1 cellular context compared by ENCODE assay signal in the genomic region with DNA sequence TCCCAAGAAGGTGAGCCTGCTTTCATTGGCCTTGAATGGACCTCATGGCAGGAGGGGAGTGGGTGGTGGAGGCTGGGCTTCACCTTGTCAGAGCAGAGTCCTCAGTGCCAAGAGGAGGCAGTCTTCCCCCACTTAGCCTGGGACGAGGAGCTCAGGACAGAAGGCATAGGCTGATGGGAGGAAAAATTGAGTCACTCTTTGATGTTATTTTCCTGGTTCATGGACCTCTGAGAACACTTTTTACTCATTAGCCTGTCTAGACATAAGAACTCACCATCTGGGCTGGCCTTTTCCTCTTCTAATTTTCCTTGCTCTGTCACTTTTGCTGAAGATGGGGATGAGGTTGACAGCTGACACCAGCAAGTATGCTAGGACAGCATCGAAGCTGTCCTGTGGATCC.
TF ChIP-seq lines count a peak whose summit lies in the region.

No MANE protein-coding gene starts in this region.

TF ChIP-seq in GM12878, 131 proteins besides CTCF, POLR2A, EP300 and RAD21 (continued from another document):
- TF ChIP-seq, protein P1, sequence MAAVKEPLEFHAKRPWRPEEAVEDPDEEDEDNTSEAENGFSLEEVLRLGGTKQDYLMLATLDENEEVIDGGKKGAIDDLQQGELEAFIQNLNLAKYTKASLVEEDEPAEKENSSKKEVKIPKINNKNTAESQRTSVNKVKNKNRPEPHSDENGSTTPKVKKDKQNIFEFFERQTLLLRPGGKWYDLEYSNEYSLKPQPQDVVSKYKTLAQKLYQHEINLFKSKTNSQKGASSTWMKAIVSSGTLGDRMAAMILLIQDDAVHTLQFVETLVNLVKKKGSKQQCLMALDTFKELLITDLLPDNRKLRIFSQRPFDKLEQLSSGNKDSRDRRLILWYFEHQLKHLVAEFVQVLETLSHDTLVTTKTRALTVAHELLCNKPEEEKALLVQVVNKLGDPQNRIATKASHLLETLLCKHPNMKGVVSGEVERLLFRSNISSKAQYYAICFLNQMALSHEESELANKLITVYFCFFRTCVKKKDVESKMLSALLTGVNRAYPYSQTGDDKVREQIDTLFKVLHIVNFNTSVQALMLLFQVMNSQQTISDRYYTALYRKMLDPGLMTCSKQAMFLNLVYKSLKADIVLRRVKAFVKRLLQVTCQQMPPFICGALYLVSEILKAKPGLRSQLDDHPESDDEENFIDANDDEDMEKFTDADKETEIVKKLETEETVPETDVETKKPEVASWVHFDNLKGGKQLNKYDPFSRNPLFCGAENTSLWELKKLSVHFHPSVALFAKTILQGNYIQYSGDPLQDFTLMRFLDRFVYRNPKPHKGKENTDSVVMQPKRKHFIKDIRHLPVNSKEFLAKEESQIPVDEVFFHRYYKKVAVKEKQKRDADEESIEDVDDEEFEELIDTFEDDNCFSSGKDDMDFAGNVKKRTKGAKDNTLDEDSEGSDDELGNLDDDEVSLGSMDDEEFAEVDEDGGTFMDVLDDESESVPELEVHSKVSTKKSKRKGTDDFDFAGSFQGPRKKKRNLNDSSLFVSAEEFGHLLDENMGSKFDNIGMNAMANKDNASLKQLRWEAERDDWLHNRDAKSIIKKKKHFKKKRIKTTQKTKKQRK (IDR thresholded peaks at IDR 0.05; ENCODE audit: low read depth, low read length), result no peak
- TF ChIP-seq MTA3 (IDR thresholded peaks at IDR 0.05; ENCODE audit: borderline replicate concordance, low read length) (no peak), RB1 (IDR thresholded peaks at IDR 0.05; ENCODE audit: borderline replicate concordance) (no peak), ZNF207 (IDR thresholded peaks at IDR 0.05; ENCODE audit: borderline replicate concordance) (no peak), FOXK2 (IDR thresholded peaks at IDR 0.05) (no peak), SIN3A (IDR thresholded peaks at IDR 0.05; ENCODE audit: low read depth, low read length) (no peak), STAT1 (conservative IDR thresholded peaks at IDR 0.05) (no peak), SREBF2 (IDR thresholded peaks at IDR 0.05; ENCODE audit: low read length) (no peak), MYC (IDR thresholded peaks at IDR 0.05; ENCODE audit: insufficient read depth, insufficient read length, insufficient replicate concordance, low read length, severe bottlenecking) (no peak)
TF ChIP-seq in GM12878: peak in this region for 0.
